12 cellular contexts compared by ENCODE assay signal in genomic region chr9:12813533-12813932, GRCh38. TPM values are rescaled to one million over a fixed set of nuclear protein-coding genes. Genes with fewer than 3 reads are reported as not detected.
DNase-seq lines count a peak whose midpoint lies in the region; ATAC-seq and TF ChIP-seq lines count a peak whose summit lies in the region.
"Had no signal": no experiment of that assay in that cellular context is flagged by ENCODE, and none has a peak within 500 bp of the region (broad histone marks: within the 10 kb centered on the region; RNA-seq: fewer than 3 reads in every experiment).

No MANE protein-coding gene starts in this region.

- no peak for TF ChIP-seq CTCF in BE2C (IDR thresholded peaks at IDR 0.05; ENCODE audit: low read depth, low read length)
- no peak for TF ChIP-seq CTCF in fibroblast of villous mesenchyme (IDR thresholded peaks at IDR 0.05; ENCODE audit: insufficient read depth, low read depth, low read length)
- no peak for TF ChIP-seq CTCF in retinal pigment epithelial cell (conservative IDR thresholded peaks at IDR 0.05; ENCODE audit: low read depth, low read length)

- peaks cover 33% of the 10 kb centered on the region for H3K4me1 ChIP-seq in BE2C

- H3K9ac ChIP-seq in SK-N-MC (ENCODE audit: insufficient read length), result peak overlapping the region; percentile 86

- H3K27me3 ChIP-seq in BE2C, result no peaks in the 10 kb centered on the region

- no peak for ATAC-seq in GM18873 (IDR thresholded peaks at IDR 0.05; ENCODE audit: low FRiP score, unreplicated experiment)
- ATAC-seq in HG03342 (IDR thresholded peaks at IDR 0.05; ENCODE audit: unreplicated experiment), result no peak
- ATAC-seq: activated CD4-positive, CD25-positive, alpha-beta regulatory T cell treated with anti-CD3 and anti-CD28 coated beads, Interleukin-2, amount 50 U/mL, for 24 hours; naive thymus-derived CD8-positive, alpha-beta T cell had no signal

- H3K9me3 ChIP-seq in BE2C, result no peaks in the 10 kb centered on the region
- H3K9me3 ChIP-seq in SK-N-MC (ENCODE audit: low read depth, low read length), result no peaks in the 10 kb centered on the region

- DNase-seq in BE2C, result no peak
- no peak for DNase-seq in SK-N-MC (ENCODE audit: low read depth, low spot score)
- DNase-seq in fibroblast of villous mesenchyme (ENCODE audit: low read depth), result no peak
- no peak for DNase-seq in retinal pigment epithelial cell (ENCODE audit: low read depth)
- no peak for DNase-seq in nucleus accumbens (lab: John Stamatoyannopoulos, UW)
- DNase-seq in activated CD4-positive, alpha-beta T cell treated with anti-CD3 and anti-CD28 coated beads for 4 hours, result no peak
- DNase-seq: HCEC 1CT; naive thymus-derived CD8-positive, alpha-beta T cell; stimulated activated CD8-positive, alpha-beta memory T cell treated with anti-CD3 and anti-CD28 coated beads, Interleukin-4, amount 100 ng/mL, for 48 hours had no signal

- H3K4me3 ChIP-seq in BE2C (ENCODE audit: low read depth, low read length), result peak overlapping the region; percentile 58
- peak overlapping the region; percentile 57 for H3K4me3 ChIP-seq in SK-N-MC
- H3K4me3 ChIP-seq in fibroblast of villous mesenchyme (ENCODE audit: low read depth, low read length), result peak overlapping the region; percentile 0
- peak overlapping the region; percentile 17 for H3K4me3 ChIP-seq in retinal pigment epithelial cell (ENCODE audit: low read length)

- H3K36me3 ChIP-seq in BE2C (no peaks in the 10 kb centered on the region), SK-N-MC (ENCODE audit: insufficient read depth, low read length) (no peaks in the 10 kb centered on the region)

- peak overlapping the region; percentile 97 for H3K27ac ChIP-seq in SK-N-MC

RNA-seq across cellular contexts. Expression of gene LURAP1L, which starts 38.7 kb away (rescaled TPM):
- polyA plus RNA-seq in BE2C (2012; ENCODE audit: insufficient read depth, insufficient read length, low read depth), result 30.3 TPM
- total RNA-seq in fibroblast of villous mesenchyme, result 38.0 and 49.0 TPM in 2 replicates
- total RNA-seq: naive thymus-derived CD8-positive, alpha-beta T cell had no signal
- polyA plus RNA-seq: naive thymus-derived CD8-positive, alpha-beta T cell had no signal

Comparison
In these comparisons a context has a peak if more than half of its experiments do, and no peak if none do; other contexts are left out.
1. H3K4me3 ChIP-seq: peak in every context shown above with its lines; median percentile 58 in BE2C; 57 in SK-N-MC; 17 in retinal pigment epithelial cell; 0 in fibroblast of villous mesenchyme.